In the genomic region with DNA sequence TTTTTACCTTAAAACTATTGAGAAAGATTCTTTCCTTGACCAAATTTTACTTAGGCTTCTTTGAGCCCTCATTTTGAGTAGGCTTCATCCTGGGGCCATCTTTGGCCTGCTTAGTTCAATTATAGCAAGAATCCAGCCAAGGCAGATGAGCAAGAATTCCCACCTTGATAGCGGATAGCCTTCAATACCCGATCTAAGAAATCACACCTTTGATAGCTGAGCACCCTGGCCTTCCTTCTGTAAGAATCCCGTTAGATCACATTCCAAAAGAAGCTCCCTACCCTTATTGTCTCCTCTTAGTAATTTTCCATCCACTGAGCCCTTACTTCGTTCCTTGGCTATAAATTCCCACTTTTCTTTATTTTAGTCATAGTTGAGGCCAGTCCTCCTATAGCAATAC, we compare ENCODE assay signal across 20 cellular contexts.
DNase-seq lines count a peak whose midpoint lies in the region; ATAC-seq, FAIRE-seq and TF ChIP-seq lines count a peak whose summit lies in the region.
"Had no signal": no experiment of that assay in that cellular context is flagged by ENCODE, and none has a peak within 500 bp of the region (broad histone marks: within the 10 kb centered on the region; RNA-seq: fewer than 3 reads in every experiment).

No MANE protein-coding gene starts in this region.

- H3K36me3 Mint-ChIP-seq in GM23338 (ENCODE audit: low read depth), result no peaks in the 10 kb centered on the region
- no peaks in the 10 kb centered on the region for H3K36me3 Mint-ChIP-seq in activated T-cell treated with anti-CD3 and anti-CD28 coated beads, Interleukin-2, amount 50 U/mL, for 24 hours (ENCODE audit: low read depth)
- no peaks in the 10 kb centered on the region for H3K36me3 Mint-ChIP-seq in activated naive CD8-positive, alpha-beta T cell treated with anti-CD3 and anti-CD28 coated beads for 36 hours
- H3K36me3 Mint-ChIP-seq: CD4-positive, CD25-positive, alpha-beta regulatory T cell; CD8-positive, alpha-beta T cell had no signal

- no peak overlapping the region for H2BK12ac ChIP-seq in H1 (ENCODE audit: low read depth, low read length)

- no peak overlapping the region for H4K91ac ChIP-seq in H1 (replicated peaks; ENCODE audit: insufficient read length, low read length)

- H3K14ac ChIP-seq in H1 (ENCODE audit: insufficient read length), result no peak overlapping the region

- H4K8ac ChIP-seq in H1 (ENCODE audit: extremely low read depth, insufficient read depth, low read length) (no peak overlapping the region), mesendoderm (ENCODE audit: low read depth, low read length) (no peak overlapping the region)

- H3K9me3 Mint-ChIP-seq in GM23338, result no peaks in the 10 kb centered on the region
- peaks cover 2% of the 10 kb centered on the region for H3K9me3 Mint-ChIP-seq in activated T-cell treated with anti-CD3 and anti-CD28 coated beads, Interleukin-2, amount 50 U/mL, for 24 hours
- peaks cover 7% of the 10 kb centered on the region for H3K9me3 Mint-ChIP-seq in activated naive CD8-positive, alpha-beta T cell treated with anti-CD3 and anti-CD28 coated beads for 36 hours

- TF ChIP-seq RAD21 in H1 (IDR thresholded peaks at IDR 0.05 in 1 of 2, conservative IDR thresholded peaks at IDR 0.05 in 1 of 2; ENCODE audit: low read depth in 2 of 2, low read length in 2 of 2), result no peak

- H3K4me1 Mint-ChIP-seq in GM23338, result peaks cover 8% of the 10 kb centered on the region; the same call in 2 of the 3 replicates
- no peaks in the 10 kb centered on the region for H3K4me1 Mint-ChIP-seq in activated T-cell treated with anti-CD3 and anti-CD28 coated beads, Interleukin-2, amount 50 U/mL, for 24 hours (ENCODE audit: low read depth)
- no peaks in the 10 kb centered on the region for H3K4me1 Mint-ChIP-seq in activated naive CD8-positive, alpha-beta T cell treated with anti-CD3 and anti-CD28 coated beads for 36 hours
- H3K4me1 Mint-ChIP-seq: B cell; CD4-positive, CD25-positive, alpha-beta regulatory T cell had no signal

- no peak overlapping the region for H2BK20ac ChIP-seq in H1 (ENCODE audit: low read length)

- no peaks in the 10 kb centered on the region for H3K9me3 ChIP-seq in H1 (ENCODE audit: insufficient read depth in 2 of 2, low read depth in 1 of 2, low read length in 1 of 2)
- H3K9me3 ChIP-seq: BLaER1, Caco-2, HAP-1 had no signal

- H3K4me1 ChIP-seq in GM23338 (ENCODE audit: insufficient read depth) (peaks cover 6% of the 10 kb centered on the region; the same call in 1 of the 2 replicates), H1 (replicated peaks in 1 of 4; ENCODE audit: control insufficient read depth in 3 of 4, insufficient read depth in 4 of 4, low read length in 3 of 4) (peaks cover 0 to 3% (median 1%) of the 10 kb centered on the region in 4 experiments; a peak in 3 of 7 replicates), mesendoderm (ENCODE audit: control insufficient read depth, low read depth, low read length) (no peaks in the 10 kb centered on the region)
- H3K4me1 ChIP-seq: BLaER1, Caco-2 had no signal

- no peak overlapping the region for H3K23ac ChIP-seq in H1 (ENCODE audit: insufficient read length)
- no peak overlapping the region for H3K23ac ChIP-seq in mesendoderm (ENCODE audit: low read length)

- no peak overlapping the region for H3K4ac ChIP-seq in H1 (replicated peaks; ENCODE audit: insufficient read length, low read depth, low read length)
- H3K4ac ChIP-seq in mesendoderm (ENCODE audit: low read depth, low read length), result no peak overlapping the region

- no peaks in the 10 kb centered on the region for H3K36me3 ChIP-seq in GM23338 (ENCODE audit: insufficient read depth)
- no peaks in the 10 kb centered on the region for H3K36me3 ChIP-seq in H1 (ENCODE audit: control insufficient read depth in 2 of 4, insufficient read depth in 4 of 4, low read length in 3 of 4)
- H3K36me3 ChIP-seq in mesendoderm (ENCODE audit: control insufficient read depth, insufficient read depth, low read length), result no peaks in the 10 kb centered on the region
- H3K36me3 ChIP-seq: BLaER1, HAP-1 had no signal

- H3K9me2 ChIP-seq in GM23338 (ENCODE audit: insufficient read depth), result no peaks in the 10 kb centered on the region; the same call in 1 of the 2 replicates

- peak; percentile 51 for DNase-seq in GM23338 (ENCODE audit: low spot score)
- no peak for DNase-seq in H1 (ENCODE audit: low read depth in 1 of 2, low spot score in 2 of 2)
- DNase-seq in mesendoderm, result peak; percentile 82
- no peak for DNase-seq in SW480 (ENCODE audit: low spot score)
- DNase-seq in activated T-cell treated with anti-CD3 and anti-CD28 coated beads, Interleukin-2, amount 50 U/mL, for 24 hours, result no peak
- DNase-seq in activated naive CD8-positive, alpha-beta T cell treated with anti-CD3 and anti-CD28 coated beads for 36 hours, result no peak
- DNase-seq: Caco-2; CD4-positive, CD25-positive, alpha-beta regulatory T cell; CD8-positive, alpha-beta T cell; DMS153; DND-41; HFFc6 had no signal

- no peak overlapping the region for H3K27ac ChIP-seq in GM23338 (ENCODE audit: low read depth)
- H3K27ac ChIP-seq in H1 (ENCODE audit: low read depth, low read length), result no peak overlapping the region
- H3K27ac ChIP-seq in mesendoderm (ENCODE audit: low read depth, low read length), result no peak overlapping the region
- H3K27ac ChIP-seq: 22Rv1, BLaER1, C4-2B had no signal

- POLR2A ChIA-PET in H1 (lab: Charles Lee; ENCODE audit: partially characterized antibody), result interaction anchor here (1.2 kb wide), 1 partner anchor 10 kb away, joined by 3 read pairs; no protein-coding TSS in a partner anchor

- 72% methylated on average over 4 of the region's 4 CpGs; no CpG with 5 or more reads in 1 of the 2 experiments for WGBS in H1 (ENCODE audit: extremely low coverage in 1 of 2, insufficient coverage in 1 of 2, insufficient read length in 1 of 2, insufficient replicate concordance in 2 of 2, low coverage in 1 of 2, low lambda C conversion rate in 2 of 2, missing lambda C conversion rate in 1 of 2), 2 experiments
- no CpG with 5 or more reads among the region's 4 CpGs for WGBS in mesendoderm (ENCODE audit: extremely low coverage, insufficient coverage, low lambda C conversion rate)

- no peak for TF ChIP-seq POLR2A in H1 (IDR thresholded peaks at IDR 0.05; ENCODE audit: control extremely low read depth in 1 of 2, low read depth in 2 of 2, low read length in 2 of 2)

- TF ChIP-seq CTCF in GM23338 (conservative IDR thresholded peaks at IDR 0.05; ENCODE audit: low read depth in 2 of 2) (no peak), H1 (IDR thresholded peaks at IDR 0.05; ENCODE audit: control extremely low read depth in 1 of 3, insufficient read depth in 1 of 3, low read depth in 1 of 3, low read length in 3 of 3) (no peak)

- H4K5ac ChIP-seq in H1 (ENCODE audit: insufficient read length, low read depth, low read length), result no peak overlapping the region
- H4K5ac ChIP-seq in mesendoderm (ENCODE audit: low read length), result no peak overlapping the region

- H3K79me1 ChIP-seq in H1 (ENCODE audit: low read depth, low read length) (no peaks in the 10 kb centered on the region), mesendoderm (ENCODE audit: low read length) (no peaks in the 10 kb centered on the region)

- H3K9ac ChIP-seq in H1 (replicated peaks in 1 of 4; ENCODE audit: extremely low read depth in 1 of 4, low read depth in 3 of 4, low read length in 3 of 4) (no peak overlapping the region), mesendoderm (ENCODE audit: low read length) (no peak overlapping the region)
- H3K9ac ChIP-seq: BLaER1 had no signal

- H2BK15ac ChIP-seq in H1 (ENCODE audit: low read length) (no peak overlapping the region), mesendoderm (replicated peaks; ENCODE audit: low read depth) (no peak overlapping the region)

- H2BK120ac ChIP-seq in H1 (replicated peaks; ENCODE audit: low read depth, low read length) (no peak overlapping the region), mesendoderm (ENCODE audit: low read depth, low read length) (no peak overlapping the region)

- H2AK5ac ChIP-seq in H1 (ENCODE audit: low read depth, low read length), result no peak overlapping the region
- no peak overlapping the region for H2AK5ac ChIP-seq in mesendoderm (ENCODE audit: low read length)

- H3K4me2 ChIP-seq in GM23338 (peak overlapping the region; percentile 18; the same call in 1 of the 2 replicates), H1 (ENCODE audit: insufficient read depth in 1 of 2, low read depth in 2 of 2, low read length in 2 of 2) (peak overlapping the region in 1 of 2 experiments; percentile 17; a peak in 1 of 4 replicates), mesendoderm (ENCODE audit: low read length) (no peak overlapping the region)
- H3K4me2 ChIP-seq: BLaER1 had no signal

- no peaks in the 10 kb centered on the region for H3F3A ChIP-seq in GM23338 (replicated peaks; ENCODE audit: low read depth)

- no peaks in the 10 kb centered on the region for H3K27me3 Mint-ChIP-seq in GM23338 (ENCODE audit: insufficient read depth, low read depth, poor library complexity)
- H3K27me3 Mint-ChIP-seq in activated T-cell treated with anti-CD3 and anti-CD28 coated beads, Interleukin-2, amount 50 U/mL, for 24 hours, result no peaks in the 10 kb centered on the region
- no peaks in the 10 kb centered on the region for H3K27me3 Mint-ChIP-seq in activated naive CD8-positive, alpha-beta T cell treated with anti-CD3 and anti-CD28 coated beads for 36 hours
- H3K27me3 Mint-ChIP-seq: B cell; CD4-positive, CD25-positive, alpha-beta regulatory T cell had no signal

- peak overlapping the region; percentile 62; the same call in 1 of the 2 replicates for H3K27ac Mint-ChIP-seq in GM23338
- no peak overlapping the region for H3K27ac Mint-ChIP-seq in activated T-cell treated with anti-CD3 and anti-CD28 coated beads, Interleukin-2, amount 50 U/mL, for 24 hours
- H3K27ac Mint-ChIP-seq in activated naive CD8-positive, alpha-beta T cell treated with anti-CD3 and anti-CD28 coated beads for 36 hours, result no peak overlapping the region
- H3K27ac Mint-ChIP-seq: B cell; CD4-positive, CD25-positive, alpha-beta regulatory T cell; CD8-positive, alpha-beta T cell; HFFc6 had no signal

- H3K4me3 ChIP-seq in GM23338 (no peak overlapping the region), H1 (ENCODE audit: extremely low read depth in 1 of 4, insufficient read depth in 2 of 4, low read depth in 3 of 4, low read length in 4 of 4) (no peak overlapping the region), mesendoderm (ENCODE audit: low read length) (no peak overlapping the region)
- H3K4me3 ChIP-seq: BLaER1, HAP-1 had no signal

- no peak overlapping the region for H3K18ac ChIP-seq in H1 (ENCODE audit: extremely low read depth, low read length)
- H3K18ac ChIP-seq in mesendoderm (ENCODE audit: low read length), result no peak overlapping the region

- no peak overlapping the region for H2AFZ ChIP-seq in GM23338
- no peak overlapping the region for H2AFZ ChIP-seq in H1 (ENCODE audit: low read length)

- FAIRE-seq in H1 (lab: Jason Lieb, UNC), result no peak
- FAIRE-seq: A204.1, G401.6, GM12892 had no signal

- H3K4me3 Mint-ChIP-seq in GM23338, result no peak overlapping the region
- no peak overlapping the region for H3K4me3 Mint-ChIP-seq in activated T-cell treated with anti-CD3 and anti-CD28 coated beads, Interleukin-2, amount 50 U/mL, for 24 hours
- H3K4me3 Mint-ChIP-seq in activated naive CD8-positive, alpha-beta T cell treated with anti-CD3 and anti-CD28 coated beads for 36 hours, result no peak overlapping the region
- H3K4me3 Mint-ChIP-seq: B cell; CD4-positive, CD25-positive, alpha-beta regulatory T cell; CD8-positive, alpha-beta T cell; HFFc6 had no signal

- H3K79me2 ChIP-seq in GM23338 (replicated peaks; ENCODE audit: insufficient read depth) (no peaks in the 10 kb centered on the region), H1 (ENCODE audit: control insufficient read depth in 1 of 2, insufficient read depth in 2 of 2, low read length in 2 of 2) (no peaks in the 10 kb centered on the region), mesendoderm (ENCODE audit: control insufficient read depth, insufficient read depth, low read length) (no peaks in the 10 kb centered on the region)

- no peak for TF ChIP-seq EP300 in H1 (IDR thresholded peaks at IDR 0.05; ENCODE audit: borderline replicate concordance in 1 of 2, low read depth in 2 of 2, low read length in 2 of 2)

- CTCF ChIA-PET in H1 (lab: Charles Lee; ENCODE audit: partially characterized antibody), result interaction anchor here (1.5 kb wide), 1 partner anchor 9 kb away, joined by 3 read pairs; no protein-coding TSS in a partner anchor

- peak; percentile 51; the same call in 2 of the 3 replicates for ATAC-seq in GM23338
- ATAC-seq: CD8-positive, alpha-beta T cell had no signal

- H2BK5ac ChIP-seq in H1 (ENCODE audit: low read depth, low read length) (no peak overlapping the region), mesendoderm (ENCODE audit: low read length) (no peak overlapping the region)

- H3K27me3 ChIP-seq in GM23338 (ENCODE audit: insufficient read depth) (no peaks in the 10 kb centered on the region), H1 (replicated peaks in 1 of 4; ENCODE audit: control insufficient read depth in 3 of 4, extremely low read depth in 1 of 4, insufficient read depth in 3 of 4, low read length in 3 of 4) (no peaks in the 10 kb centered on the region), mesendoderm (ENCODE audit: insufficient read depth, low read length, poor library complexity) (no peaks in the 10 kb centered on the region)
- H3K27me3 ChIP-seq: BLaER1 had no signal

- H3K23me2 ChIP-seq in H1 (ENCODE audit: low read depth, low read length), result no peaks in the 10 kb centered on the region

- H3K56ac ChIP-seq in H1 (replicated peaks; ENCODE audit: insufficient read length, low read depth, low read length) (no peak overlapping the region), mesendoderm (ENCODE audit: low read length) (no peak overlapping the region)

- H4K20me1 ChIP-seq in GM23338 (replicated peaks; ENCODE audit: insufficient read depth), result no peaks in the 10 kb centered on the region
- H4K20me1 ChIP-seq in H1 (replicated peaks in 1 of 2; ENCODE audit: control insufficient read depth in 1 of 2, insufficient read depth in 2 of 2, low read length in 2 of 2), result no peaks in the 10 kb centered on the region
- H4K20me1 ChIP-seq: BLaER1 had no signal

Comparison
In these comparisons a context has a peak if more than half of its experiments do, and no peak if none do; other contexts are left out.
1. DNase-seq: peak in GM23338 (single experiment) and mesendoderm (single experiment); none in H1 (0 of 2), SW480 (single experiment), activated T-cell treated with anti-CD3 and anti-CD28 coated beads, Interleukin-2, amount 50 U/mL, for 24 hours (single experiment) and activated naive CD8-positive, alpha-beta T cell treated with anti-CD3 and anti-CD28 coated beads for 36 hours (single experiment).